10 cellular contexts compared by ENCODE assay signal in the genomic region with DNA sequence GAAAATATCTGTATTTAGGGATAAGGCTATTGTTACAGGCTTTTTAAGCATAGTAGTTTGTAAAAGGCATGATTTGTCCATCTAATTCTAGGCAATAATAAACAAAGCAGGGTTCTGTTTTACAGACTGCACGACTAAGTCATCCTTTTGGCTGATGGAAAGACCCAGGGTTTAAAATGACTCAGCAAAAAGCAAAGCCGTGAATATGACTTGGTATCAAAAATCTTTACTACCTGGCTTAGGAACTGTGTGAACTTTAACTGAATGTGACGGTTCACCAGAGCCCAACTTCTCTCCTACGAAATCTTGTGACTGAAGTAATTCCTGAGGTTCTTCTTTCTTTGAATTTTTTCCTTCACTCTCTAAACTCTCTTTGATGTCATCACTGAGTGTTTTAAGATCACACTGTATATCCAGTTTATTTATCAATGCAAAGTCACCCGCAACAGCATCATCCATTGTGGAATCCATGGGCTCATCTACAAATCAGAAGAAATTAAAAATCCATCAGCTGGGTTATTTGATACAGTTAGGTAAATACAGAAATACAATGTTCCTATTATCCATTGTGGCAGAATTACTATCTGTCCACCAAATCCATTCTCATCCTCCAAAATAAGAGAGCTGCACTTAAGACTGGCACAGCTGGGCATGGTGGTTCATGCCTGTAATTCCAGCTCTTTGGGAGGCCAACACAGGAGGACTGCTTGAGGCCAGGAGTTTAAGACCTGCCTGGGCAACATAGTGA. TPM values are rescaled to one million over a fixed set of nuclear protein-coding genes. Genes with fewer than 3 reads are reported as not detected.
DNase-seq lines count a peak whose midpoint lies in the region; ATAC-seq and TF ChIP-seq lines count a peak whose summit lies in the region.
"Had no signal": no experiment of that assay in that cellular context is flagged by ENCODE, and none has a peak within 500 bp of the region (broad histone marks: within the 10 kb centered on the region; RNA-seq: fewer than 3 reads in every experiment).

No MANE protein-coding gene starts in this region.

- no peaks in the 10 kb centered on the region for H3K9me3 Mint-ChIP-seq in HFFc6
- H3K9me3 Mint-ChIP-seq in osteocyte (ENCODE audit: unreplicated experiment), result no peaks in the 10 kb centered on the region
- H3K9me3 Mint-ChIP-seq in CD8-positive, alpha-beta T cell, result no peaks in the 10 kb centered on the region

- no peak for TF ChIP-seq CTCF in HFFc6 (IDR thresholded peaks at IDR 0.05)
- TF ChIP-seq CTCF in astrocyte of the spinal cord (IDR thresholded peaks at IDR 0.05; ENCODE audit: low read depth, low read length), result no peak
- no peak for TF ChIP-seq CTCF in osteocyte (IDR thresholded peaks at IDR 0.05)
- no peak for TF ChIP-seq CTCF in CD8-positive, alpha-beta T cell (IDR thresholded peaks at IDR 0.05)

- H3K4me1 Mint-ChIP-seq in HFFc6 (ENCODE audit: low read depth) (peaks cover 8% of the 10 kb centered on the region), osteocyte (ENCODE audit: unreplicated experiment) (peaks cover 5% of the 10 kb centered on the region)
- peaks cover 4% of the 10 kb centered on the region for H3K4me1 Mint-ChIP-seq in CD8-positive, alpha-beta T cell (ENCODE audit: low read depth)
- H3K4me1 Mint-ChIP-seq: B cell had no signal

- in situ Hi-C loops in astrocyte of the spinal cord (cut with HindIII; ENCODE audit: low sequenced_read_pairs), result no loop called here

- no peak for ATAC-seq in GM21447 (IDR thresholded peaks at IDR 0.05; ENCODE audit: unreplicated experiment)
- ATAC-seq in CD8-positive, alpha-beta T cell, result no peak

- no peaks in the 10 kb centered on the region for H3K27me3 ChIP-seq in CD8-positive, alpha-beta T cell (ENCODE audit: insufficient read depth, low read length)

- CTCF ChIA-PET in CD8-positive, alpha-beta T cell (lab: Charles Lee), result interaction anchor here (1.1 kb wide), 1 partner anchor 24 kb away, joined by 3 read pairs; no protein-coding TSS in a partner anchor

- no peak overlapping the region for H3K4me3 ChIP-seq in astrocyte of the spinal cord (ENCODE audit: low read depth, low read length)
- H3K4me3 ChIP-seq in CD8-positive, alpha-beta T cell (ENCODE audit: low read depth, low read length), result no peak overlapping the region

- intact Hi-C loops in CD8-positive, alpha-beta T cell (cut with DNase I, micrococcal nuclease), result no loop called here

- H3K4me3 Mint-ChIP-seq in HFFc6, result no peak overlapping the region; the same call in 1 of the 2 replicates
- H3K4me3 Mint-ChIP-seq in osteocyte (ENCODE audit: unreplicated experiment), result no peak overlapping the region
- H3K4me3 Mint-ChIP-seq in CD8-positive, alpha-beta T cell, result no peak overlapping the region
- H3K4me3 Mint-ChIP-seq: B cell had no signal

- H3K36me3 Mint-ChIP-seq in HFFc6 (ENCODE audit: low read depth) (peaks cover 10% of the 10 kb centered on the region), osteocyte (ENCODE audit: unreplicated experiment) (peaks cover 33% of the 10 kb centered on the region)
- H3K36me3 Mint-ChIP-seq in CD8-positive, alpha-beta T cell, result peaks cover 57% of the 10 kb centered on the region

- H3K4me1 ChIP-seq in CD8-positive, alpha-beta T cell (ENCODE audit: insufficient read depth, low read length), result no peaks in the 10 kb centered on the region

- peak; percentile 6 for DNase-seq in NCI-H2227 treated with DMSO at 0.1 percent for 48 hours (lab: John Stamatoyannopoulos, UW)
- DNase-seq in NCI-H2227 (lab: John Stamatoyannopoulos, UW; ENCODE audit: unreplicated experiment), result no peak
- peak; percentile 17 for DNase-seq in HFFc6
- DNase-seq in astrocyte of the spinal cord (ENCODE audit: low read depth, low spot score), result peak; percentile 46
- no peak for DNase-seq in osteocyte (ENCODE audit: extremely low spot score, unreplicated experiment)
- DNase-seq in NCI-H1694 treated with DMSO at 0.1 percent for 48 hours (lab: John Stamatoyannopoulos, UW), result no peak
- DNase-seq in CD8-positive, alpha-beta T cell, result no peak
- DNase-seq: NCI-H446 treated with DMSO at 0.1 percent for 48 hours had no signal

- peaks cover 12% of the 10 kb centered on the region for H3K36me3 ChIP-seq in CD8-positive, alpha-beta T cell (ENCODE audit: insufficient read depth, low read length)

- POLR2A ChIA-PET in CD8-positive, alpha-beta T cell (lab: Charles Lee), result no interaction called here

- H3K9me3 ChIP-seq in CD8-positive, alpha-beta T cell (ENCODE audit: low read length), result no peaks in the 10 kb centered on the region

- H3K27me3 Mint-ChIP-seq in HFFc6 (ENCODE audit: insufficient read depth), result no peaks in the 10 kb centered on the region
- no peaks in the 10 kb centered on the region for H3K27me3 Mint-ChIP-seq in osteocyte (ENCODE audit: unreplicated experiment)
- no peaks in the 10 kb centered on the region for H3K27me3 Mint-ChIP-seq in CD8-positive, alpha-beta T cell (ENCODE audit: low read depth)
- H3K27me3 Mint-ChIP-seq: B cell had no signal

- peak overlapping the region; percentile 81 for H3K27ac Mint-ChIP-seq in HFFc6
- peak overlapping the region; percentile 81 for H3K27ac Mint-ChIP-seq in osteocyte (ENCODE audit: unreplicated experiment)
- H3K27ac Mint-ChIP-seq in CD8-positive, alpha-beta T cell, result no peak overlapping the region
- H3K27ac Mint-ChIP-seq: B cell had no signal

- no peak overlapping the region for H3K27ac ChIP-seq in CD8-positive, alpha-beta T cell (ENCODE audit: low read depth, low read length)

RNA-seq across cellular contexts. Expression of gene ATE1, which starts 17.0 kb away (rescaled TPM):
- 10 to 100 TPM; 19.4 to 25.2 (median 21.0) TPM for total RNA-seq in HFFc6 (2021; fragmentation: NEBNext Ultra II Directional; extraction: Animal tissue kit (Norgen Biotek cat#: 25700))
- total RNA-seq in osteocyte, result 29.0 and 30.6 TPM in 2 replicates
- total RNA-seq in CD8-positive, alpha-beta T cell, result 10 to 100 TPM; 11.6 to 14.6 TPM

Comparison
In these comparisons a context has a peak if more than half of its experiments do, and no peak if none do; other contexts are left out.
1. DNase-seq: peak in NCI-H2227 treated with DMSO at 0.1 percent for 48 hours (single experiment), HFFc6 (single experiment) and astrocyte of the spinal cord (single experiment); none in NCI-H2227 (single experiment), osteocyte (single experiment), NCI-H1694 treated with DMSO at 0.1 percent for 48 hours (single experiment) and CD8-positive, alpha-beta T cell (0 of 7).